ENCODE assay signal across 15 cellular contexts in genomic region chr15:64191971-64192830, GRCh38. TPM values are rescaled to one million over a fixed set of nuclear protein-coding genes. Genes with fewer than 3 reads are reported as not detected.
DNase-seq lines count a peak whose midpoint lies in the region; ATAC-seq and TF ChIP-seq lines count a peak whose summit lies in the region.
"Had no signal": no experiment of that assay in that cellular context is flagged by ENCODE, and none has a peak within 500 bp of the region (broad histone marks: within the 10 kb centered on the region; RNA-seq: fewer than 3 reads in every experiment).

No MANE protein-coding gene starts in this region.

- H3K9me2 ChIP-seq in OCI-LY7 (ENCODE audit: insufficient read depth, low read length), result no peaks in the 10 kb centered on the region

- no peak for ATAC-seq in omental fat pad (ENCODE audit: low FRiP score)

- H3K27ac ChIP-seq in OCI-LY7 (ENCODE audit: low read depth, low read length, poor library complexity, severe bottlenecking), result no peak overlapping the region
- H3K27ac ChIP-seq: BLaER1, PC-9 had no signal

- peaks cover 13% of the 10 kb centered on the region for H3K4me1 ChIP-seq in HAP-1
- no peaks in the 10 kb centered on the region for H3K4me1 ChIP-seq in OCI-LY7 (ENCODE audit: insufficient read depth, low read length, poor library complexity, severe bottlenecking)
- H3K4me1 ChIP-seq: BLaER1 had no signal

- no peaks in the 10 kb centered on the region for H3K79me2 ChIP-seq in OCI-LY7 (ENCODE audit: insufficient read depth, low read depth, low read length)

- H3K27me3 ChIP-seq in HAP-1 (ENCODE audit: low read depth), result no peaks in the 10 kb centered on the region
- H3K27me3 ChIP-seq: BLaER1 had no signal

- no peaks in the 10 kb centered on the region for H3K9me3 ChIP-seq in HAP-1
- H3K9me3 ChIP-seq in OCI-LY7 (ENCODE audit: low read length), result no peaks in the 10 kb centered on the region
- H3K9me3 ChIP-seq: BLaER1 had no signal

- H3K4me2 ChIP-seq in OCI-LY7 (ENCODE audit: low read length), result no peak overlapping the region
- H3K4me2 ChIP-seq: BLaER1, PC-9 had no signal

- DNase-seq in HAP-1 (ENCODE audit: low spot score in 2 of 2), result peak; percentile 61 to 85
- peak; percentile 2 for DNase-seq in NCI-H1436 treated with DMSO at 0.1 percent for 48 hours (lab: John Stamatoyannopoulos, UW)
- DNase-seq in astrocyte of the hippocampus (ENCODE audit: low read depth, low spot score), result peak; percentile 4
- peak; percentile 51 for DNase-seq in renal cortical epithelial cell (ENCODE audit: low read depth)
- no peak for DNase-seq in OCI-LY7 (ENCODE audit: low spot score)
- DNase-seq in medulla oblongata (ENCODE audit: extremely low spot score), result no peak
- DNase-seq in omental fat pad (ENCODE audit: low spot score), result no peak
- DNase-seq: CD8-positive, alpha-beta memory T cell; DMS 273 treated with DMSO at 0.1 percent for 48 hours; NCI-H1048; NCI-H1694; NCI-H446 treated with DMSO at 0.1 percent for 48 hours; PC-9 had no signal

- H3K36me3 ChIP-seq in HAP-1 (replicated peaks) (peaks cover 16% of the 10 kb centered on the region), OCI-LY7 (ENCODE audit: insufficient read depth, low read length) (0 out of 2 replicates have a peak, but pooled peaks cover 3% of the 10 kb centered on the region)

- in situ Hi-C loops in HAP-1 (cut with MboI; ENCODE audit: low sequenced_read_pairs), result no loop called here

- H2AFZ ChIP-seq in OCI-LY7 (ENCODE audit: low read length), result no peak overlapping the region
- H2AFZ ChIP-seq: PC-9 had no signal

- TF ChIP-seq CTCF in OCI-LY7 (conservative IDR thresholded peaks at IDR 0.05; ENCODE audit: low read length) (no peak), omental fat pad (IDR thresholded peaks at IDR 0.05) (no peak)

- POLR2A ChIA-PET in OCI-LY7 (lab: Charles Lee), result interaction anchor here (0.7 to 1.3 kb wide), 3 partner anchors 193 to 542 kb away, joined by 3 to 8 read pairs (median 3); no protein-coding TSS in a partner anchor

- H3K4me3 ChIP-seq in HAP-1, result no peak overlapping the region
- no peak overlapping the region for H3K4me3 ChIP-seq in OCI-LY7 (ENCODE audit: low read depth, low read length, poor library complexity, severe bottlenecking)
- H3K4me3 ChIP-seq: BLaER1, PC-9 had no signal

- CTCF ChIA-PET in OCI-LY7 (lab: Charles Lee; ENCODE audit: unreplicated experiment), result no interaction called here

- no peaks in the 10 kb centered on the region for H4K20me1 ChIP-seq in OCI-LY7 (ENCODE audit: insufficient read depth, low read length)
- H4K20me1 ChIP-seq: BLaER1 had no signal

- BruUV-seq in OCI-LY7 (replicated peaks; lab: Mats Ljungman, UMichigan), result no TSS peak

- intact Hi-C loops in OCI-LY7 (cut with micrococcal nuclease; ENCODE audit: unreplicated experiment), result no loop called here

RNA-seq across cellular contexts. Expression of gene PPIB, which starts 29.4 kb away (rescaled TPM):
- 565 and 927 TPM in 2 replicates for total RNA-seq in renal cortical epithelial cell
- 243 and 263 TPM in 2 replicates for total RNA-seq in OCI-LY7 (2014; rRNA removed; shearing (Covaris generic))
- total RNA-seq in OCI-LY7 (2022), result 248 and 307 TPM in 2 replicates
- total RNA-seq in omental fat pad, result 100 to 1,000 TPM; 244 to 431 (median 373) TPM

RNA-seq across cellular contexts. Expression of gene SNX22, which starts 40.7 kb away (rescaled TPM):
- 0.17 and 0.70 TPM in 2 replicates for total RNA-seq in renal cortical epithelial cell
- total RNA-seq in OCI-LY7 (2014; rRNA removed; shearing (Covaris generic)), result 63.1 and 65.7 TPM in 2 replicates
- total RNA-seq in OCI-LY7 (2022), result 61.6 and 68.8 TPM in 2 replicates
- total RNA-seq in omental fat pad, result 1 to 10 TPM in 2 of 4 donors, under 1 TPM in 1, not detected in 1; 0.38 to 2.6 (median 1.2) TPM
- total RNA-seq: Daoy had no signal

Comparison
In these comparisons a context has a peak if more than half of its experiments do, and no peak if none do; other contexts are left out.
1. DNase-seq: peak in HAP-1 (2 of 2), NCI-H1436 treated with DMSO at 0.1 percent for 48 hours (single experiment), astrocyte of the hippocampus (single experiment) and renal cortical epithelial cell (single experiment); none in OCI-LY7 (single experiment), medulla oblongata (single experiment) and omental fat pad (single experiment).
2. RNA of gene SNX22, which starts 40.7 kb away (total RNA-seq): 61.6 to 68.8 TPM in OCI-LY7; 0.38 to 2.6 TPM in omental fat pad and 0.17 to 0.70 TPM in renal cortical epithelial cell; every median in the first group is over 10 times any median in the second.